Comparison of ENCODE assay signal across 19 cellular contexts in genomic region chr3:176896640-176897039, GRCh38.
DNase-seq lines count a peak whose midpoint lies in the region; ATAC-seq lines count a peak whose summit lies in the region.
"Had no signal": no experiment of that assay in that cellular context is flagged by ENCODE, and none has a peak within 500 bp of the region (broad histone marks: within the 10 kb centered on the region; RNA-seq: fewer than 3 reads in every experiment).

No MANE protein-coding gene starts in this region.

- DNase-seq in DMS53 treated with DMSO at 0.1 percent for 48 hours (lab: John Stamatoyannopoulos, UW; ENCODE audit: unreplicated experiment) = peak; percentile 22
- peak; percentile 7 for DNase-seq in NAMALWA (ENCODE audit: low spot score)
- peak; percentile 5 for DNase-seq in iPS-NIHi7 (ENCODE audit: extremely low spot score)
- no peak for DNase-seq in NCI-H1436 treated with DMSO at 0.1 percent for 48 hours (lab: John Stamatoyannopoulos, UW)
- no peak for DNase-seq in T-helper 2 cell
- DNase-seq in activated T-cell treated with anti-CD3 and anti-CD28 coated beads, Interleukin-2, amount 50 U/mL, for 4 hours = no peak
- DNase-seq: CD8-positive, alpha-beta memory T cell; DMS 273 treated with DMSO at 0.1 percent for 48 hours; DND-41; Kasumi-1; NCI-H1694; NCI-H2029 treated with DMSO at 0.1 percent for 48 hours; NCI-H526; NCI-H82; SHP77; T-helper 1 cell had no signal

- peaks cover 49% of the 10 kb centered on the region for H3K27me3 Mint-ChIP-seq in stimulated activated memory B cell treated with anti-CD40 and anti-IgM and Interleukin-4, amounts not matched to agents 10 μg/mL and 1 μg/mL and 100 μg/mL, for 72 hours
- peaks cover 22% of the 10 kb centered on the region for H3K27me3 Mint-ChIP-seq in activated T-cell treated with anti-CD3 and anti-CD28 coated beads, Interleukin-2, amount 50 U/mL, for 4 hours (ENCODE audit: low read depth)

- peak; percentile 31 for ATAC-seq in stimulated activated memory B cell treated with anti-CD40 and anti-IgM and Interleukin-4, amounts not matched to agents 10 μg/mL and 1 μg/mL and 100 μg/mL, for 72 hours
- no peak for ATAC-seq in activated T-cell treated with anti-CD3 and anti-CD28 coated beads, Interleukin-2, amount 50 U/mL, for 4 hours
- ATAC-seq: Panc1 had no signal

- H3K36me3 Mint-ChIP-seq in stimulated activated memory B cell treated with anti-CD40 and anti-IgM and Interleukin-4, amounts not matched to agents 10 μg/mL and 1 μg/mL and 100 μg/mL, for 72 hours = no peaks in the 10 kb centered on the region
- no peaks in the 10 kb centered on the region for H3K36me3 Mint-ChIP-seq in activated T-cell treated with anti-CD3 and anti-CD28 coated beads, Interleukin-2, amount 50 U/mL, for 4 hours (ENCODE audit: insufficient read depth)
- H3K36me3 Mint-ChIP-seq: CD14-positive monocyte; CD8-positive, alpha-beta memory T cell had no signal

- H3K4me1 Mint-ChIP-seq in stimulated activated memory B cell treated with anti-CD40 and anti-IgM and Interleukin-4, amounts not matched to agents 10 μg/mL and 1 μg/mL and 100 μg/mL, for 72 hours = no peaks in the 10 kb centered on the region
- no peaks in the 10 kb centered on the region for H3K4me1 Mint-ChIP-seq in activated T-cell treated with anti-CD3 and anti-CD28 coated beads, Interleukin-2, amount 50 U/mL, for 4 hours (ENCODE audit: low read depth)
- H3K4me1 Mint-ChIP-seq: CD14-positive monocyte; CD8-positive, alpha-beta memory T cell had no signal

- peaks cover 4% of the 10 kb centered on the region for H3K9me3 Mint-ChIP-seq in stimulated activated memory B cell treated with anti-CD40 and anti-IgM and Interleukin-4, amounts not matched to agents 10 μg/mL and 1 μg/mL and 100 μg/mL, for 72 hours
- H3K9me3 Mint-ChIP-seq in activated T-cell treated with anti-CD3 and anti-CD28 coated beads, Interleukin-2, amount 50 U/mL, for 4 hours = no peaks in the 10 kb centered on the region

- no peak overlapping the region for H3K27ac Mint-ChIP-seq in stimulated activated memory B cell treated with anti-CD40 and anti-IgM and Interleukin-4, amounts not matched to agents 10 μg/mL and 1 μg/mL and 100 μg/mL, for 72 hours
- H3K27ac Mint-ChIP-seq: CD8-positive, alpha-beta memory T cell had no signal

- no peak overlapping the region for H3K4me3 Mint-ChIP-seq in stimulated activated memory B cell treated with anti-CD40 and anti-IgM and Interleukin-4, amounts not matched to agents 10 μg/mL and 1 μg/mL and 100 μg/mL, for 72 hours
- no peak overlapping the region for H3K4me3 Mint-ChIP-seq in activated T-cell treated with anti-CD3 and anti-CD28 coated beads, Interleukin-2, amount 50 U/mL, for 4 hours
- H3K4me3 Mint-ChIP-seq: CD14-positive monocyte; CD8-positive, alpha-beta memory T cell had no signal

Comparison
In these comparisons a context has a peak if more than half of its experiments do, and no peak if none do; other contexts are left out.
1. DNase-seq: peak in DMS53 treated with DMSO at 0.1 percent for 48 hours (single experiment), NAMALWA (single experiment) and iPS-NIHi7 (single experiment); none in NCI-H1436 treated with DMSO at 0.1 percent for 48 hours (single experiment), T-helper 2 cell (0 of 5) and activated T-cell treated with anti-CD3 and anti-CD28 coated beads, Interleukin-2, amount 50 U/mL, for 4 hours (single experiment).